ENCODE assay signal across 34 cellular contexts in the genomic region with DNA sequence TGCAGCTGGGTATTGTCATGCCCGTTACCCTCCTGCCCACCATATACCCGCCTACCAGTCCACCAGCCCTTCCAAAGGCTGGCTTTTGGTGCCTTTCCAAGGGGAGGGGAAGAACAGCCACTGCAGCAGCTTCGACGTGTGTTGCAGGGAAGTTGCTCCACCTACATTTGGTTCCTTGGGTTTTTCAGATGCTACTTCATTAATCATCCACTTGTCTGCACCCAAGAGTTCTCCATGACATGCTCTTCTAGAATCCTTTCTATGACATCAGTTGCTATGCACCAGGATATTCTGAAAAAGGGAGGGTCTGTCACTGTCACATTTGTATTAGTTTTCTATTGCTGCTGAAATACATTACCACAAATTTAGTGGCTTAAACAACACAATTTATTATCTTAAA. TPM values are rescaled to one million over a fixed set of nuclear protein-coding genes. Genes with fewer than 3 reads are reported as not detected.
"Had no signal": no experiment of that assay in that cellular context is flagged by ENCODE, and none has a peak within 500 bp of the region (broad histone marks: within the 10 kb centered on the region; RNA-seq: fewer than 3 reads in every experiment).

A gene with protein sequence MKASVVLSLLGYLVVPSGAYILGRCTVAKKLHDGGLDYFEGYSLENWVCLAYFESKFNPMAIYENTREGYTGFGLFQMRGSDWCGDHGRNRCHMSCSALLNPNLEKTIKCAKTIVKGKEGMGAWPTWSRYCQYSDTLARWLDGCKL (minus strand): TSS at position 249 of the 400 bp plus-strand sequence. CDS start 3,359 bp downstream, outside the sequence.

- H3K36me3 Mint-ChIP-seq: mesothelial cell of epicardium; naive B cell; natural killer cell; stimulated activated naive B cell treated with anti-CD40 and anti-IgM and Interleukin-4, amounts not matched to agents 10 μg/mL and 1 μg/mL and 100 μg/mL, for 72 hours had no signal

- H3K79me2 ChIP-seq: hepatocyte had no signal

- H3K27me3 ChIP-seq: ovary, right lobe of liver, upper lobe of right lung had no signal

- H3K4me1 ChIP-seq: heart right ventricle, left ventricle myocardium inferior, right atrium auricular region, right lobe of liver, stomach, tibial artery, upper lobe of right lung had no signal

- H3K4me2 ChIP-seq: hepatocyte had no signal

- FAIRE-seq: urothelium cell line had no signal

- H2AFZ ChIP-seq: hepatocyte had no signal

- H3K4me3 ChIP-seq: heart right ventricle, hepatocyte, left ventricle myocardium inferior, lung, ovary, right atrium auricular region, right lobe of liver, skin epidermis, stomach, thoracic aorta, tibial artery, upper lobe of right lung had no signal

- H3K27ac Mint-ChIP-seq: mesothelial cell of epicardium; naive B cell; natural killer cell; progenitor cell of endocrine pancreas; stimulated activated naive B cell treated with anti-CD40 and anti-IgM and Interleukin-4, amounts not matched to agents 10 μg/mL and 1 μg/mL and 100 μg/mL, for 72 hours had no signal

- H3K9me3 Mint-ChIP-seq: mesothelial cell of epicardium, natural killer cell had no signal

- H3K4me3 Mint-ChIP-seq: mesothelial cell of epicardium; naive B cell; natural killer cell; stimulated activated naive B cell treated with anti-CD40 and anti-IgM and Interleukin-4, amounts not matched to agents 10 μg/mL and 1 μg/mL and 100 μg/mL, for 72 hours had no signal

- H3K27ac ChIP-seq: heart right ventricle, hepatocyte, left ventricle myocardium inferior, neutrophil, ovary, right atrium auricular region, right lobe of liver, skin epidermis, stomach, thoracic aorta, tibial artery, upper lobe of right lung had no signal

- ATAC-seq: heart right ventricle; natural killer cell; right lobe of liver; stimulated activated naive B cell treated with anti-CD40 and anti-IgM and Interleukin-4, amounts not matched to agents 10 μg/mL and 1 μg/mL and 100 μg/mL, for 72 hours; stimulated activated naive CD8-positive, alpha-beta T cell treated with anti-CD3 and anti-CD28 coated beads, Interleukin-15, Interleukin-2, amounts not matched to agents 100 U/mL and 50 U/mL, for 24 hours; upper lobe of right lung had no signal

- DNase-seq: heart right ventricle; islet precursor cell; left ventricle myocardium inferior; mesendoderm; naive B cell; natural killer cell; occipital lobe; ovary; right lobe of liver; stimulated activated CD4-positive, alpha-beta T cell treated with anti-CD3 and anti-CD28 coated beads, Interleukin-12 subunit alpha, Interleukin-12 subunit beta, amount 100 ng/mL, for 4 hours; stimulated activated CD4-positive, alpha-beta T cell treated with anti-CD3 and anti-CD28 coated beads, Interleukin-15, amount 100 ng/mL, for 24 hours; stimulated activated CD4-positive, alpha-beta T cell treated with anti-CD3 and anti-CD28 coated beads, Interleukin-2, amount 100 ng/mL, for 24 hours; stimulated activated CD4-positive, alpha-beta T cell treated with anti-CD3 and anti-CD28 coated beads, Interleukin-4, amount 100 ng/mL, for 1 hour; stimulated activated naive B cell treated with anti-CD40 and anti-IgM and Interleukin-4, amounts not matched to agents 10 μg/mL and 1 μg/mL and 100 μg/mL, for 72 hours; stimulated activated naive CD8-positive, alpha-beta T cell treated with anti-CD3 and anti-CD28 coated beads, Interleukin-15, Interleukin-2, amounts not matched to agents 100 U/mL and 50 U/mL, for 24 hours; stomach; tibial artery; trophoblast cell; upper lobe of right lung had no signal

- H3K36me3 ChIP-seq: heart right ventricle, left ventricle myocardium inferior, neutrophil, ovary, right atrium auricular region, right lobe of liver, stomach, thoracic aorta, tibial artery, upper lobe of right lung had no signal

- H3K4me1 Mint-ChIP-seq: naive B cell; natural killer cell; stimulated activated naive B cell treated with anti-CD40 and anti-IgM and Interleukin-4, amounts not matched to agents 10 μg/mL and 1 μg/mL and 100 μg/mL, for 72 hours had no signal

- H3K9me3 ChIP-seq: heart right ventricle, left ventricle myocardium inferior, neutrophil, ovary, right atrium auricular region, right lobe of liver, stomach, thoracic aorta, tibial artery, upper lobe of right lung had no signal

RNA-seq across cellular contexts. Expression of the gene that starts here (rescaled TPM):
- total RNA-seq: heart right ventricle, hepatocyte, kidney epithelial cell, left ventricle myocardium inferior, lower leg skin, lung, mesothelial cell of epicardium, mononuclear cell, natural killer cell, occipital lobe, ovary, progenitor cell of endocrine pancreas, pulmonary artery endothelial cell, renal cortical epithelial cell, right atrium auricular region, right lobe of liver, stomach, thoracic aorta, upper lobe of right lung had no signal
- polyA plus RNA-seq: heart right ventricle, hepatocyte, neural cell, ovary, stomach had no signal
